In genomic region chr7:155457544-155458316, GRCh38 we compare ENCODE assay signal across 9 cellular contexts. TPM values are rescaled to one million over a fixed set of nuclear protein-coding genes. Genes with fewer than 3 reads are reported as not detected.
DNase-seq lines count a peak whose midpoint lies in the region; ATAC-seq lines count a peak whose summit lies in the region.
"Had no signal": no experiment of that assay in that cellular context is flagged by ENCODE, and none has a peak within 500 bp of the region (broad histone marks: within the 10 kb centered on the region; RNA-seq: fewer than 3 reads in every experiment).

TSS of gene EN2 (plus strand) at chr7:155458129. CDS start at chr7:155458378, 249 bp downstream.

- ATAC-seq in stimulated activated naive CD8-positive, alpha-beta T cell treated with anti-CD3 and anti-CD28 coated beads, Interleukin-15, amount 100 ng/mL, for 72 hours = peak; percentile 15
- ATAC-seq in GM18511 (IDR thresholded peaks at IDR 0.05; ENCODE audit: unreplicated experiment) = no peak

- peaks cover 95% of the 10 kb centered on the region for H3K27me3 Mint-ChIP-seq in stimulated activated naive CD8-positive, alpha-beta T cell treated with anti-CD3 and anti-CD28 coated beads, Interleukin-15, amount 100 ng/mL, for 72 hours

- no peaks in the 10 kb centered on the region for H3K9me3 Mint-ChIP-seq in stimulated activated naive CD8-positive, alpha-beta T cell treated with anti-CD3 and anti-CD28 coated beads, Interleukin-15, amount 100 ng/mL, for 72 hours

- peaks cover 57% of the 10 kb centered on the region for H3K4me1 Mint-ChIP-seq in stimulated activated naive CD8-positive, alpha-beta T cell treated with anti-CD3 and anti-CD28 coated beads, Interleukin-15, amount 100 ng/mL, for 72 hours

- H3K27ac Mint-ChIP-seq in stimulated activated naive CD8-positive, alpha-beta T cell treated with anti-CD3 and anti-CD28 coated beads, Interleukin-15, amount 100 ng/mL, for 72 hours = peak within 1 kb of the TSS; percentile 72 to 91

- H3K4me3 Mint-ChIP-seq in stimulated activated naive CD8-positive, alpha-beta T cell treated with anti-CD3 and anti-CD28 coated beads, Interleukin-15, amount 100 ng/mL, for 72 hours = peak within 1 kb of the TSS; percentile 72 to 84

- DNase-seq in NCI-H82 (lab: John Stamatoyannopoulos, UW) = peak; percentile 40
- DNase-seq in NCI-H82 treated with DMSO at 0.1 percent for 48 hours (lab: John Stamatoyannopoulos, UW; ENCODE audit: unreplicated experiment) = no peak
- peak; percentile 39 to 48 for DNase-seq in activated T-cell treated with anti-CD3 and anti-CD28 coated beads, Interleukin-2, amount 50 U/mL, for 48 hours
- peak; percentile 54 for DNase-seq in iPS-NIHi11 (ENCODE audit: low spot score)
- DNase-seq in stimulated activated naive CD8-positive, alpha-beta T cell treated with anti-CD3 and anti-CD28 coated beads, Interleukin-15, amount 100 ng/mL, for 72 hours = no peak
- DNase-seq in AG08395 (ENCODE audit: low spot score) = no peak
- no peak for DNase-seq in mucosa of gallbladder (ENCODE audit: low spot score)

RNA-seq across cellular contexts. Expression of gene EN2, which starts in this region (rescaled TPM):
- not detected for total RNA-seq in mucosa of gallbladder
- total RNA-seq: lung microvascular endothelial cell had no signal

Comparison
In these comparisons a context has a peak if more than half of its experiments do, and no peak if none do; other contexts are left out.
1. DNase-seq: peak in NCI-H82 (single experiment), activated T-cell treated with anti-CD3 and anti-CD28 coated beads, Interleukin-2, amount 50 U/mL, for 48 hours (2 of 2) and iPS-NIHi11 (single experiment); none in NCI-H82 treated with DMSO at 0.1 percent for 48 hours (single experiment), stimulated activated naive CD8-positive, alpha-beta T cell treated with anti-CD3 and anti-CD28 coated beads, Interleukin-15, amount 100 ng/mL, for 72 hours (0 of 2), AG08395 (single experiment) and mucosa of gallbladder (single experiment).